In the genomic region with DNA sequence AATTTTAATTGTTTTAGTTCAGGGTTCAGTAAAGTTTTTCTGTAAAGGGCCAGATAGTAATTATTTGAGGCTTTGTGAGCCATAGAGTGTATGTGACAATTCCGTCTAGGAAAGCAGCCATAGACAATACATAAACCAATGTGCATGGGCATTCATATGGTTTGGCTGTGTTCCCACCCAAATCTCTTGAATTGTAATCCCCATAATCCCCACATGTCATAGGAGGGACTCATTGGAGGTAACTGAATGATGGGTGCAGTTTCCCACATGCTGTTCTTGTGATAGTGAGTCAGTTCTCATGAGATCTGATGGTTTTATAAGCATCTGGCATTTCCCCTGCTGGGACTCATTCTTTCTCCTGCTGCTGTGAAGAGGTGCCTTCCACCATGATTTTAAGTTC, we compare ENCODE assay signal across 33 cellular contexts.
"Had no signal": no experiment of that assay in that cellular context is flagged by ENCODE, and none has a peak within 500 bp of the region (broad histone marks: within the 10 kb centered on the region; RNA-seq: fewer than 3 reads in every experiment).

No MANE protein-coding gene starts in this region.

- H3K4me1 ChIP-seq: ascending aorta, SJCRH30 had no signal

- H3K27ac Mint-ChIP-seq: activated B cell treated with CpG ODN at 0.5 μM for 24 hours; activated CD4-positive, alpha-beta memory T cell treated with anti-CD3 and anti-CD28 coated beads, Interleukin-2, amount 10 ng/mL, durations not matched to agents 7 days and 5 days; activated CD8-positive, alpha-beta memory T cell treated with anti-CD3 and anti-CD28 coated beads, Interleukin-2, amount 10 ng/mL, durations not matched to agents 7 days and 5 days; activated naive CD8-positive, alpha-beta T cell treated with anti-CD3 and anti-CD28 coated beads for 36 hours; activated T-helper 17 cell treated with anti-CD3 and anti-CD28 coated beads, Interleukin-2, amount 50 U/mL, for 72 hours; T-helper 1 cell treated with Interleukin-12 subunit alpha and Interleukin-12 subunit beta and Interleukin-4 antibody, amounts not matched to agents 30 μg/mL and 1 μg/mL, for 36 hours; T-helper 2 cell treated with Interferon-gamma antibody and Interleukin-4, amounts not matched to agents 5 μg/mL and 100 μg/mL, for 36 hours had no signal

- H3K4me3 ChIP-seq: ascending aorta, cardiac muscle cell, MG63, SJCRH30 had no signal

- H3K27me3 Mint-ChIP-seq: activated CD4-positive, alpha-beta memory T cell treated with anti-CD3 and anti-CD28 coated beads, Interleukin-2, amount 10 ng/mL, durations not matched to agents 7 days and 5 days; activated CD8-positive, alpha-beta memory T cell treated with anti-CD3 and anti-CD28 coated beads, Interleukin-2, amount 10 ng/mL, durations not matched to agents 7 days and 5 days; activated naive CD8-positive, alpha-beta T cell treated with anti-CD3 and anti-CD28 coated beads for 36 hours; activated T-helper 17 cell treated with anti-CD3 and anti-CD28 coated beads, Interleukin-2, amount 50 U/mL, for 72 hours; central memory CD8-positive, alpha-beta T cell had no signal

- H3K9me3 Mint-ChIP-seq: activated B cell treated with CpG ODN at 0.5 μM for 24 hours; activated CD4-positive, alpha-beta memory T cell treated with anti-CD3 and anti-CD28 coated beads, Interleukin-2, amount 10 ng/mL, durations not matched to agents 7 days and 5 days; activated T-helper 17 cell treated with anti-CD3 and anti-CD28 coated beads, Interleukin-2, amount 50 U/mL, for 72 hours; central memory CD8-positive, alpha-beta T cell; T-helper 1 cell treated with Interleukin-12 subunit alpha and Interleukin-12 subunit beta and Interleukin-4 antibody, amounts not matched to agents 30 μg/mL and 1 μg/mL, for 36 hours; T-helper 2 cell treated with Interferon-gamma antibody and Interleukin-4, amounts not matched to agents 5 μg/mL and 100 μg/mL, for 36 hours had no signal

- H3K27ac ChIP-seq: ascending aorta, cardiac muscle cell, SJCRH30, VCaP had no signal

- H3K27me3 ChIP-seq: ascending aorta, cardiac muscle cell, MG63 had no signal

- DNase-seq: activated B cell treated with CpG ODN at 0.5 μM for 24 hours; activated CD4-positive, alpha-beta memory T cell treated with anti-CD3 and anti-CD28 coated beads, Interleukin-2, amount 10 ng/mL, durations not matched to agents 7 days and 5 days; activated CD4-positive, alpha-beta T cell treated with anti-CD3 and anti-CD28 coated beads for 48 hours; activated CD4-positive, CD25-positive, alpha-beta regulatory T cell treated with anti-CD3 and anti-CD28 coated beads, Interleukin-2, amount 50 U/mL, for 72 hours; activated CD8-positive, alpha-beta memory T cell treated with anti-CD3 and anti-CD28 coated beads for 24 hours; activated CD8-positive, alpha-beta memory T cell treated with anti-CD3 and anti-CD28 coated beads, Interleukin-2, amount 10 ng/mL, durations not matched to agents 7 days and 5 days; activated CD8-positive, alpha-beta memory T cell treated with anti-CD3 and anti-CD28 coated beads, Interleukin-2, amount 50 U/mL, for 48 hours; activated effector memory CD4-positive, alpha-beta T cell treated with anti-CD3 and anti-CD28 coated beads, Interleukin-2, amount 50 U/mL, for 16 hours; activated naive CD4-positive, alpha-beta T cell; activated naive CD4-positive, alpha-beta T cell treated with anti-CD3 and anti-CD28 coated beads, Interleukin-2, amount 50 U/mL, for 16 hours; activated naive CD8-positive, alpha-beta T cell treated with anti-CD3 and anti-CD28 coated beads for 36 hours; activated T-cell treated with anti-CD3 and anti-CD28 coated beads, Interleukin-2, amount 50 U/mL, for 48 hours; amygdala; MG63; NCI-H1048; NCI-H1105 treated with DMSO at 0.1 percent for 48 hours; NCI-H1436 treated with DMSO at 0.1 percent for 48 hours; NCI-H1694 treated with DMSO at 0.1 percent for 48 hours; NCI-H2029; NCI-H345; NCI-H526 treated with DMSO at 0.1 percent for 48 hours; NCI-H774; SHP77; SK-N-SH had no signal

- H3K9me3 ChIP-seq: MG63, SJCRH30, SK-N-SH had no signal

- H3K36me3 ChIP-seq: ascending aorta, cardiac muscle cell, MG63, SJCRH30 had no signal

- H3K4me1 Mint-ChIP-seq: activated B cell treated with CpG ODN at 0.5 μM for 24 hours; activated CD4-positive, alpha-beta memory T cell treated with anti-CD3 and anti-CD28 coated beads, Interleukin-2, amount 10 ng/mL, durations not matched to agents 7 days and 5 days; activated CD8-positive, alpha-beta memory T cell treated with anti-CD3 and anti-CD28 coated beads, Interleukin-2, amount 10 ng/mL, durations not matched to agents 7 days and 5 days; activated naive CD8-positive, alpha-beta T cell treated with anti-CD3 and anti-CD28 coated beads for 36 hours; activated T-helper 17 cell treated with anti-CD3 and anti-CD28 coated beads, Interleukin-2, amount 50 U/mL, for 72 hours; central memory CD8-positive, alpha-beta T cell had no signal

- H3K36me3 Mint-ChIP-seq: activated CD8-positive, alpha-beta memory T cell treated with anti-CD3 and anti-CD28 coated beads, Interleukin-2, amount 10 ng/mL, durations not matched to agents 7 days and 5 days; activated naive CD8-positive, alpha-beta T cell treated with anti-CD3 and anti-CD28 coated beads for 36 hours had no signal

- H3K4me3 Mint-ChIP-seq: activated B cell treated with CpG ODN at 0.5 μM for 24 hours; activated CD4-positive, alpha-beta memory T cell treated with anti-CD3 and anti-CD28 coated beads, Interleukin-2, amount 10 ng/mL, durations not matched to agents 7 days and 5 days; activated CD8-positive, alpha-beta memory T cell treated with anti-CD3 and anti-CD28 coated beads, Interleukin-2, amount 10 ng/mL, durations not matched to agents 7 days and 5 days; activated naive CD8-positive, alpha-beta T cell treated with anti-CD3 and anti-CD28 coated beads for 36 hours; activated T-helper 17 cell treated with anti-CD3 and anti-CD28 coated beads, Interleukin-2, amount 50 U/mL, for 72 hours; central memory CD8-positive, alpha-beta T cell; T-helper 1 cell treated with Interleukin-12 subunit alpha and Interleukin-12 subunit beta and Interleukin-4 antibody, amounts not matched to agents 30 μg/mL and 1 μg/mL, for 36 hours; T-helper 2 cell treated with Interferon-gamma antibody and Interleukin-4, amounts not matched to agents 5 μg/mL and 100 μg/mL, for 36 hours had no signal

- ATAC-seq: activated CD8-positive, alpha-beta memory T cell treated with anti-CD3 and anti-CD28 coated beads, Interleukin-2, amount 10 ng/mL, durations not matched to agents 7 days and 5 days; activated T-helper 17 cell treated with anti-CD3 and anti-CD28 coated beads, Interleukin-2, amount 50 U/mL, for 72 hours; Panc1 had no signal
